ENCODE assay signal across 1 cellular context in genomic region chr15:58476525-58477162, GRCh38.
TF ChIP-seq lines count a peak whose summit lies in the region.

No MANE protein-coding gene starts in this region.

TF ChIP-seq in HepG2, 621 proteins besides CTCF, POLR2A, EP300 and RAD21 (continues in another document):
- TF ChIP-seq TARDBP (CRISPR knock-in tag; IDR thresholded peaks at IDR 0.05): peak; percentile 44; the same call in 1 of the 2 replicates
- TF ChIP-seq, protein P1, sequence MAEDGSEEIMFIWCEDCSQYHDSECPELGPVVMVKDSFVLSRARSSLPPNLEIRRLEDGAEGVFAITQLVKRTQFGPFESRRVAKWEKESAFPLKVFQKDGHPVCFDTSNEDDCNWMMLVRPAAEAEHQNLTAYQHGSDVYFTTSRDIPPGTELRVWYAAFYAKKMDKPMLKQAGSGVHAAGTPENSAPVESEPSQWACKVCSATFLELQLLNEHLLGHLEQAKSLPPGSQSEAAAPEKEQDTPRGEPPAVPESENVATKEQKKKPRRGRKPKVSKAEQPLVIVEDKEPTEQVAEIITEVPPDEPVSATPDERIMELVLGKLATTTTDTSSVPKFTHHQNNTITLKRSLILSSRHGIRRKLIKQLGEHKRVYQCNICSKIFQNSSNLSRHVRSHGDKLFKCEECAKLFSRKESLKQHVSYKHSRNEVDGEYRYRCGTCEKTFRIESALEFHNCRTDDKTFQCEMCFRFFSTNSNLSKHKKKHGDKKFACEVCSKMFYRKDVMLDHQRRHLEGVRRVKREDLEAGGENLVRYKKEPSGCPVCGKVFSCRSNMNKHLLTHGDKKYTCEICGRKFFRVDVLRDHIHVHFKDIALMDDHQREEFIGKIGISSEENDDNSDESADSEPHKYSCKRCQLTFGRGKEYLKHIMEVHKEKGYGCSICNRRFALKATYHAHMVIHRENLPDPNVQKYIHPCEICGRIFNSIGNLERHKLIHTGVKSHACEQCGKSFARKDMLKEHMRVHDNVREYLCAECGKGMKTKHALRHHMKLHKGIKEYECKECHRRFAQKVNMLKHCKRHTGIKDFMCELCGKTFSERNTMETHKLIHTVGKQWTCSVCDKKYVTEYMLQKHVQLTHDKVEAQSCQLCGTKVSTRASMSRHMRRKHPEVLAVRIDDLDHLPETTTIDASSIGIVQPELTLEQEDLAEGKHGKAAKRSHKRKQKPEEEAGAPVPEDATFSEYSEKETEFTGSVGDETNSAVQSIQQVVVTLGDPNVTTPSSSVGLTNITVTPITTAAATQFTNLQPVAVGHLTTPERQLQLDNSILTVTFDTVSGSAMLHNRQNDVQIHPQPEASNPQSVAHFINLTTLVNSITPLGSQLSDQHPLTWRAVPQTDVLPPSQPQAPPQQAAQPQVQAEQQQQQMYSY (CRISPR knock-in tag; IDR thresholded peaks at IDR 0.05): 0 out of 2 replicates have a peak, but pooled peaks have one; percentile 26
- TF ChIP-seq GTF3A (CRISPR knock-in tag; conservative IDR thresholded peaks at IDR 0.05): no peak
- TF ChIP-seq SIN3A (IDR thresholded peaks at IDR 0.05; ENCODE audit: borderline replicate concordance, low read depth, low read length): no peak
- TF ChIP-seq CENPT (CRISPR knock-in tag; IDR thresholded peaks at IDR 0.05; ENCODE audit: low read depth): no peak
- TF ChIP-seq ZNF776 (CRISPR knock-in tag; IDR thresholded peaks at IDR 0.05): no peak
- TF ChIP-seq SALL1 (CRISPR knock-in tag; IDR thresholded peaks at IDR 0.05): peak; percentile 47; the same call in 1 of the 2 replicates
- TF ChIP-seq KLF12 (CRISPR knock-in tag; IDR thresholded peaks at IDR 0.05; ENCODE audit: borderline replicate concordance): no peak
- no peak for TF ChIP-seq ZC3H13 (CRISPR knock-in tag; IDR thresholded peaks at IDR 0.05)
- TF ChIP-seq, protein P2, sequence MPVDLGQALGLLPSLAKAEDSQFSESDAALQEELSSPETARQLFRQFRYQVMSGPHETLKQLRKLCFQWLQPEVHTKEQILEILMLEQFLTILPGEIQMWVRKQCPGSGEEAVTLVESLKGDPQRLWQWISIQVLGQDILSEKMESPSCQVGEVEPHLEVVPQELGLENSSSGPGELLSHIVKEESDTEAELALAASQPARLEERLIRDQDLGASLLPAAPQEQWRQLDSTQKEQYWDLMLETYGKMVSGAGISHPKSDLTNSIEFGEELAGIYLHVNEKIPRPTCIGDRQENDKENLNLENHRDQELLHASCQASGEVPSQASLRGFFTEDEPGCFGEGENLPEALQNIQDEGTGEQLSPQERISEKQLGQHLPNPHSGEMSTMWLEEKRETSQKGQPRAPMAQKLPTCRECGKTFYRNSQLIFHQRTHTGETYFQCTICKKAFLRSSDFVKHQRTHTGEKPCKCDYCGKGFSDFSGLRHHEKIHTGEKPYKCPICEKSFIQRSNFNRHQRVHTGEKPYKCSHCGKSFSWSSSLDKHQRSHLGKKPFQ (CRISPR knock-in tag; IDR thresholded peaks at IDR 0.05; ENCODE audit: insufficient replicate concordance): no peak
- TF ChIP-seq MATR3 (CRISPR knock-in tag; IDR thresholded peaks at IDR 0.05): no peak
- no peak for TF ChIP-seq THAP7 (CRISPR knock-in tag; IDR thresholded peaks at IDR 0.05)
- TF ChIP-seq FOXO1 (CRISPR knock-in tag; IDR thresholded peaks at IDR 0.05): no peak
- no peak for TF ChIP-seq THAP9 (CRISPR knock-in tag; IDR thresholded peaks at IDR 0.05; ENCODE audit: borderline replicate concordance)
- TF ChIP-seq, protein P3, sequence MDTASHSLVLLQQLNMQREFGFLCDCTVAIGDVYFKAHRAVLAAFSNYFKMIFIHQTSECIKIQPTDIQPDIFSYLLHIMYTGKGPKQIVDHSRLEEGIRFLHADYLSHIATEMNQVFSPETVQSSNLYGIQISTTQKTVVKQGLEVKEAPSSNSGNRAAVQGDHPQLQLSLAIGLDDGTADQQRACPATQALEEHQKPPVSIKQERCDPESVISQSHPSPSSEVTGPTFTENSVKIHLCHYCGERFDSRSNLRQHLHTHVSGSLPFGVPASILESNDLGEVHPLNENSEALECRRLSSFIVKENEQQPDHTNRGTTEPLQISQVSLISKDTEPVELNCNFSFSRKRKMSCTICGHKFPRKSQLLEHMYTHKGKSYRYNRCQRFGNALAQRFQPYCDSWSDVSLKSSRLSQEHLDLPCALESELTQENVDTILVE (CRISPR knock-in tag; IDR thresholded peaks at IDR 0.05): no peak
- TF ChIP-seq ZBTB40 (IDR thresholded peaks at IDR 0.05): no peak
- no peak for TF ChIP-seq ZBTB40 (CRISPR knock-in tag; IDR thresholded peaks at IDR 0.05)
- TF ChIP-seq ZNF792 (CRISPR knock-in tag; IDR thresholded peaks at IDR 0.05): no peak
- TF ChIP-seq, protein P4, sequence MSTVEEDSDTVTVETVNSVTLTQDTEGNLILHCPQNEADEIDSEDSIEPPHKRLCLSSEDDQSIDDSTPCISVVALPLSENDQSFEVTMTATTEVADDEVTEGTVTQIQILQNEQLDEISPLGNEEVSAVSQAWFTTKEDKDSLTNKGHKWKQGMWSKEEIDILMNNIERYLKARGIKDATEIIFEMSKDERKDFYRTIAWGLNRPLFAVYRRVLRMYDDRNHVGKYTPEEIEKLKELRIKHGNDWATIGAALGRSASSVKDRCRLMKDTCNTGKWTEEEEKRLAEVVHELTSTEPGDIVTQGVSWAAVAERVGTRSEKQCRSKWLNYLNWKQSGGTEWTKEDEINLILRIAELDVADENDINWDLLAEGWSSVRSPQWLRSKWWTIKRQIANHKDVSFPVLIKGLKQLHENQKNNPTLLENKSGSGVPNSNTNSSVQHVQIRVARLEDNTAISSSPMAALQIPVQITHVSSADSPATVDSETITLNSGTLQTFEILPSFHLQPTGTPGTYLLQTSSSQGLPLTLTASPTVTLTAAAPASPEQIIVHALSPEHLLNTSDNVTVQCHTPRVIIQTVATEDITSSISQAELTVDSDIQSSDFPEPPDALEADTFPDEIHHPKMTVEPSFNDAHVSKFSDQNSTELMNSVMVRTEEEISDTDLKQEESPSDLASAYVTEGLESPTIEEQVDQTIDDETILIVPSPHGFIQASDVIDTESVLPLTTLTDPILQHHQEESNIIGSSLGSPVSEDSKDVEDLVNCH (CRISPR knock-in tag; IDR thresholded peaks at IDR 0.05): no peak
- TF ChIP-seq ZHX1 (CRISPR knock-in tag; IDR thresholded peaks at IDR 0.05; ENCODE audit: low read depth): no peak
- no peak for TF ChIP-seq ZNF367 (CRISPR knock-in tag; IDR thresholded peaks at IDR 0.05; ENCODE audit: borderline replicate concordance)
- no peak for TF ChIP-seq ZNF230 (CRISPR knock-in tag; IDR thresholded peaks at IDR 0.05)
- no peak for TF ChIP-seq ZFYVE20 (CRISPR knock-in tag; IDR thresholded peaks at IDR 0.05; ENCODE audit: borderline replicate concordance, low read depth)
- TF ChIP-seq, protein P5, sequence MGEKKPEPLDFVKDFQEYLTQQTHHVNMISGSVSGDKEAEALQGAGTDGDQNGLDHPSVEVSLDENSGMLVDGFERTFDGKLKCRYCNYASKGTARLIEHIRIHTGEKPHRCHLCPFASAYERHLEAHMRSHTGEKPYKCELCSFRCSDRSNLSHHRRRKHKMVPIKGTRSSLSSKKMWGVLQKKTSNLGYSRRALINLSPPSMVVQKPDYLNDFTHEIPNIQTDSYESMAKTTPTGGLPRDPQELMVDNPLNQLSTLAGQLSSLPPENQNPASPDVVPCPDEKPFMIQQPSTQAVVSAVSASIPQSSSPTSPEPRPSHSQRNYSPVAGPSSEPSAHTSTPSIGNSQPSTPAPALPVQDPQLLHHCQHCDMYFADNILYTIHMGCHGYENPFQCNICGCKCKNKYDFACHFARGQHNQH (CRISPR knock-in tag; IDR thresholded peaks at IDR 0.05): no peak
- TF ChIP-seq GATA4 (IDR thresholded peaks at IDR 0.05; ENCODE audit: borderline replicate concordance, low read depth): no peak
- no peak for TF ChIP-seq KDM5B (CRISPR knock-in tag; IDR thresholded peaks at IDR 0.05; ENCODE audit: borderline replicate concordance)
- TF ChIP-seq ZBTB8A (CRISPR knock-in tag; IDR thresholded peaks at IDR 0.05; ENCODE audit: borderline replicate concordance, low read depth): no peak
- TF ChIP-seq ZNF468 (CRISPR knock-in tag; IDR thresholded peaks at IDR 0.05): no peak
